In the genomic region with DNA sequence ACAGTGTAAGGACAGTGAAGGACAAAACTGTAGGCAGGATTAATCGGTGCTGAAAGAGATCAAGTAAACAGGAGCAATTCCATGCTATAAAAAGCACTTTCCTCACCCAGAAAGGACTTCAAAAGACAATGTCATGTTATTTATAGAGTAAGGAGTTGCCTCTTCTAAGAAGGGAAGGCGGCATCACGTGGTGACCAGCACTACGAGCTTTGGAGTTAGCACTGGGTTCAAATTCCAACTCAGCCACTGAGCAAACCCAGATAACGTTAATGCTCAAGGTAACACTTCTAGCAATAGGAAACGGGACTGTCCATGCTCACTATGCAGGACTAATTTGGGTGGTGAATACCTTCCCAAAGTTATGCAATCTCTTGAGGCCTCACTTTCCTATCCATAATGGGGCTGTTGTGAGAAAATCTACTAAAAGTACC, we compare ENCODE assay signal across 8 cellular contexts. TPM values are rescaled to one million over a fixed set of nuclear protein-coding genes. Genes with fewer than 3 reads are reported as not detected.
DNase-seq lines count a peak whose midpoint lies in the region; ATAC-seq and TF ChIP-seq lines count a peak whose summit lies in the region.

No MANE protein-coding gene starts in this region.

- H3K36me3 ChIP-seq in testis (ENCODE audit: low read depth, missing control alignments): no peaks in the 10 kb centered on the region

- peak overlapping the region; percentile 88 for H3K27ac Mint-ChIP-seq in T-helper 1 cell treated with Interleukin-12 subunit alpha and Interleukin-12 subunit beta and Interleukin-4 antibody, amounts not matched to agents 30 μg/mL and 1 μg/mL, for 36 hours
- H3K27ac Mint-ChIP-seq in activated T-helper 2 cell treated with anti-CD3 and anti-CD28 coated beads, Interferon-gamma antibody, Interleukin-2, Interleukin-4, amounts not matched to agents 10 μg/mL and 5 μg/mL and 100 μg/mL, durations not matched to agents 14 hours and 24 hours and 36 hours: peak overlapping the region; percentile 88

- peak overlapping the region; percentile 94 for H3K4me3 Mint-ChIP-seq in T-helper 1 cell treated with Interleukin-12 subunit alpha and Interleukin-12 subunit beta and Interleukin-4 antibody, amounts not matched to agents 30 μg/mL and 1 μg/mL, for 36 hours
- H3K4me3 Mint-ChIP-seq in activated T-helper 2 cell treated with anti-CD3 and anti-CD28 coated beads, Interferon-gamma antibody, Interleukin-2, Interleukin-4, amounts not matched to agents 10 μg/mL and 5 μg/mL and 100 μg/mL, durations not matched to agents 14 hours and 24 hours and 36 hours (ENCODE audit: low read depth): peak overlapping the region; percentile 91

- peaks cover 26% of the 10 kb centered on the region for H3K27me3 Mint-ChIP-seq in T-helper 1 cell treated with Interleukin-12 subunit alpha and Interleukin-12 subunit beta and Interleukin-4 antibody, amounts not matched to agents 30 μg/mL and 1 μg/mL, for 36 hours (ENCODE audit: low read depth)
- peaks cover 19% of the 10 kb centered on the region for H3K27me3 Mint-ChIP-seq in activated T-helper 2 cell treated with anti-CD3 and anti-CD28 coated beads, Interferon-gamma antibody, Interleukin-2, Interleukin-4, amounts not matched to agents 10 μg/mL and 5 μg/mL and 100 μg/mL, durations not matched to agents 14 hours and 24 hours and 36 hours (ENCODE audit: low read depth)

- no peak for TF ChIP-seq POLR2A in testis (IDR thresholded peaks at IDR 0.05)

- no peak for DNase-seq in T-helper 1 cell
- no peak for DNase-seq in activated T-helper 2 cell treated with anti-CD3 and anti-CD28 coated beads, Interferon-gamma antibody, Interleukin-2, Interleukin-4, amounts not matched to agents 10 μg/mL and 5 μg/mL and 100 μg/mL, durations not matched to agents 14 hours and 24 hours and 36 hours (ENCODE audit: low spot score)
- DNase-seq in inferior parietal cortex (ENCODE audit: extremely low spot score): peak; percentile 32
- DNase-seq in testis: peak; percentile 51
- no peak for DNase-seq in activated T-cell treated with anti-CD3 and anti-CD28 coated beads, Interleukin-2, amount 50 U/mL, for 1 hour
- DNase-seq in T1000 (lab: John Stamatoyannopoulos, UW): no peak

- intact Hi-C loops in activated T-helper 2 cell treated with anti-CD3 and anti-CD28 coated beads, Interferon-gamma antibody, Interleukin-2, Interleukin-4, amounts not matched to agents 10 μg/mL and 5 μg/mL and 100 μg/mL, durations not matched to agents 14 hours and 24 hours and 36 hours (cut with micrococcal nuclease): loop anchor here (2.0 kb wide), 1 partner anchor 231 kb away; a partner anchor contains a TSS
- intact Hi-C loops in testis (cut with DNase I; ENCODE audit: low total_unique reads): no loop called here

- peaks cover 9% of the 10 kb centered on the region for H3K4me1 ChIP-seq in testis

- no peaks in the 10 kb centered on the region for H3K27me3 ChIP-seq in testis

- WGBS in testis, 2 donors: 11 to 14% methylated on average over 6 of the region's 6 CpGs

- no peaks in the 10 kb centered on the region for H3K36me3 Mint-ChIP-seq in T-helper 1 cell treated with Interleukin-12 subunit alpha and Interleukin-12 subunit beta and Interleukin-4 antibody, amounts not matched to agents 30 μg/mL and 1 μg/mL, for 36 hours (ENCODE audit: low read depth)
- no peaks in the 10 kb centered on the region for H3K36me3 Mint-ChIP-seq in activated T-helper 2 cell treated with anti-CD3 and anti-CD28 coated beads, Interferon-gamma antibody, Interleukin-2, Interleukin-4, amounts not matched to agents 10 μg/mL and 5 μg/mL and 100 μg/mL, durations not matched to agents 14 hours and 24 hours and 36 hours (ENCODE audit: low read depth)

- peaks cover 7% of the 10 kb centered on the region for H3K4me1 Mint-ChIP-seq in T-helper 1 cell treated with Interleukin-12 subunit alpha and Interleukin-12 subunit beta and Interleukin-4 antibody, amounts not matched to agents 30 μg/mL and 1 μg/mL, for 36 hours (ENCODE audit: low read depth)
- H3K4me1 Mint-ChIP-seq in activated T-helper 2 cell treated with anti-CD3 and anti-CD28 coated beads, Interferon-gamma antibody, Interleukin-2, Interleukin-4, amounts not matched to agents 10 μg/mL and 5 μg/mL and 100 μg/mL, durations not matched to agents 14 hours and 24 hours and 36 hours (ENCODE audit: low read depth): peaks cover 12% of the 10 kb centered on the region

- peak overlapping the region; percentile 83 to 89 for H3K27ac ChIP-seq in testis

- H3K9me3 Mint-ChIP-seq in T-helper 1 cell treated with Interleukin-12 subunit alpha and Interleukin-12 subunit beta and Interleukin-4 antibody, amounts not matched to agents 30 μg/mL and 1 μg/mL, for 36 hours: no peaks in the 10 kb centered on the region
- H3K9me3 Mint-ChIP-seq in activated T-helper 2 cell treated with anti-CD3 and anti-CD28 coated beads, Interferon-gamma antibody, Interleukin-2, Interleukin-4, amounts not matched to agents 10 μg/mL and 5 μg/mL and 100 μg/mL, durations not matched to agents 14 hours and 24 hours and 36 hours: no peaks in the 10 kb centered on the region

- H3K9me3 ChIP-seq in testis: no peaks in the 10 kb centered on the region

- TF ChIP-seq CTCF in testis (IDR thresholded peaks at IDR 0.05): no peak

- no peak for ATAC-seq in GM21515 (IDR thresholded peaks at IDR 0.05; ENCODE audit: unreplicated experiment)

- H3K4me3 ChIP-seq in testis: peak overlapping the region; percentile 86 to 87

RNA-seq across cellular contexts. Expression of a gene that starts 0.7 kb away (rescaled TPM):
- total RNA-seq in activated T-helper 2 cell treated with anti-CD3 and anti-CD28 coated beads, Interferon-gamma antibody, Interleukin-2, Interleukin-4, amounts not matched to agents 10 μg/mL and 5 μg/mL and 100 μg/mL, durations not matched to agents 14 hours and 24 hours and 36 hours: 5.7 and 9.2 TPM in 2 replicates
- total RNA-seq in testis: 10 to 100 TPM in 1 of 2 donors, 1 to 10 TPM in 1; 9.2 to 15.3 TPM
- polyA plus RNA-seq in testis (ENCODE audit: insufficient read depth, low read depth, low replicate concordance): 6.3 TPM

RNA-seq across cellular contexts. Expression of a gene that starts 55.6 kb away (rescaled TPM):
- 59.2 and 64.1 TPM in 2 replicates for total RNA-seq in activated T-helper 2 cell treated with anti-CD3 and anti-CD28 coated beads, Interferon-gamma antibody, Interleukin-2, Interleukin-4, amounts not matched to agents 10 μg/mL and 5 μg/mL and 100 μg/mL, durations not matched to agents 14 hours and 24 hours and 36 hours
- 10 to 100 TPM; 12.0 to 16.9 TPM for total RNA-seq in testis
- polyA plus RNA-seq in testis (ENCODE audit: insufficient read depth, low read depth, low replicate concordance): 3.0 TPM

Comparison
In these comparisons a context has a peak if more than half of its experiments do, and no peak if none do; other contexts are left out.
1. DNase-seq: peak in inferior parietal cortex (single experiment) and testis (single experiment); none in T-helper 1 cell (0 of 5), activated T-helper 2 cell treated with anti-CD3 and anti-CD28 coated beads, Interferon-gamma antibody, Interleukin-2, Interleukin-4, amounts not matched to agents 10 μg/mL and 5 μg/mL and 100 μg/mL, durations not matched to agents 14 hours and 24 hours and 36 hours (single experiment), activated T-cell treated with anti-CD3 and anti-CD28 coated beads, Interleukin-2, amount 50 U/mL, for 1 hour (single experiment) and T1000 (single experiment).